Comparison of ENCODE assay signal across 8 cellular contexts in genomic region chr9:132354645-132355355, GRCh38. TPM values are rescaled to one million over a fixed set of nuclear protein-coding genes. Genes with fewer than 3 reads are reported as not detected.
DNase-seq lines count a peak whose midpoint lies in the region; ATAC-seq and TF ChIP-seq lines count a peak whose summit lies in the region.

Gene SETX (minus strand): TSS chr9:132354986. CDS start chr9:132349428, 5,558 bp downstream.

- no peak within 1 kb of the TSS for H4K5ac ChIP-seq in H9 (ENCODE audit: insufficient read length, low read depth, low read length)

- H3K79me2 ChIP-seq in H9 (ENCODE audit: insufficient read depth, low read length), result peaks cover 4% of the 10 kb centered on the region; the same call in 1 of the 2 replicates

- no peak within 1 kb of the TSS for H2BK20ac ChIP-seq in H9 (ENCODE audit: low read depth, low read length, poor library complexity, severe bottlenecking)

- H4K8ac ChIP-seq in H9 (replicated peaks; ENCODE audit: insufficient read length, low read depth, low read length), result no peak within 1 kb of the TSS

- peaks cover 14 to 37% (median 24%) of the 10 kb centered on the region in 3 experiments; a peak in 6 of 7 replicates for H3K36me3 Mint-ChIP-seq in H9 (ENCODE audit: insufficient read depth in 1 of 3, low read depth in 3 of 3)
- peaks cover 13% of the 10 kb centered on the region for H3K36me3 Mint-ChIP-seq in natural killer cell

- H2BK15ac ChIP-seq in H9 (ENCODE audit: low read depth, low read length), result peak within 1 kb of the TSS; percentile 87; the same call in 1 of the 2 replicates

- ATAC-seq in natural killer cell, result peak; percentile 81 to 92 (median 85)

- no peaks in the 10 kb centered on the region for H3K27me3 ChIP-seq in H9 (ENCODE audit: insufficient read depth, low read length)

- H3K4me1 Mint-ChIP-seq in H9 (peaks cover 13 to 15% of the 10 kb centered on the region in 2 experiments), natural killer cell (peaks cover 36 to 45% of the 10 kb centered on the region in 2 donors)

- H2AFZ ChIP-seq in H9 (ENCODE audit: low read length), result peak within 1 kb of the TSS; percentile 36

- H3K56ac ChIP-seq in H9 (ENCODE audit: insufficient read length, low read depth, low read length), result no peak within 1 kb of the TSS

- intact Hi-C loops in natural killer cell (cut with micrococcal nuclease), result loop anchor here (10.0 kb wide), 3 partner anchors 50 to 1120 kb away; partner anchors contain the start of gene TTF1

- H3K9ac ChIP-seq in ES-I3 (ENCODE audit: low read depth, low read length), result peak within 1 kb of the TSS; percentile 90
- peak within 1 kb of the TSS; percentile 99 for H3K9ac ChIP-seq in H9 (ENCODE audit: extremely low read depth, insufficient read length, low read length)

- H3K9me3 ChIP-seq in ES-I3 (ENCODE audit: control insufficient read depth, insufficient read depth, low read length) (no peaks in the 10 kb centered on the region), H9 (ENCODE audit: control insufficient read depth, low read depth, low read length) (no peaks in the 10 kb centered on the region)

- peak within 1 kb of the TSS; percentile 99 for H3K14ac ChIP-seq in H9 (ENCODE audit: insufficient read depth, low read length)

- no peak within 1 kb of the TSS; the same call in 1 of the 2 replicates for H3K4ac ChIP-seq in H9 (ENCODE audit: low read depth, low read length)

- H4K91ac ChIP-seq in H9 (ENCODE audit: insufficient read length, low read depth, low read length), result no peak within 1 kb of the TSS

- H4K20me1 ChIP-seq in H9 (ENCODE audit: control insufficient read depth, insufficient read depth, insufficient read length), result no peaks in the 10 kb centered on the region

- H2AK5ac ChIP-seq in H9 (ENCODE audit: insufficient read length, low read length), result no peak within 1 kb of the TSS

- peak within 1 kb of the TSS; percentile 94 to 97 for H3K4me3 Mint-ChIP-seq in H9
- H3K4me3 Mint-ChIP-seq in natural killer cell, result peak within 1 kb of the TSS; percentile 96

- peak within 1 kb of the TSS; percentile 62 for H3K4me2 ChIP-seq in H9 (ENCODE audit: insufficient read depth, insufficient read length, low read length)

- WGBS in H9 (ENCODE audit: extremely low coverage, insufficient read length, low lambda C conversion rate), result no CpG with 5 or more reads among the region's 82 CpGs

- peaks cover 31% of the 10 kb centered on the region for H3K36me3 ChIP-seq in ES-I3 (ENCODE audit: insufficient read depth, low read length)

- H3K23me2 ChIP-seq in H9 (ENCODE audit: insufficient read length, low read depth, low read length, poor library complexity, severe bottlenecking), result peaks cover 5% of the 10 kb centered on the region

- DNase-seq in H9 (peak; percentile 98), M059J (ENCODE audit: low read depth) (peak; percentile 96), fibroblast of peridontal ligament (ENCODE audit: extremely low read depth) (peak; percentile 92), natural killer cell (peak; percentile 92)
- peak; percentile 98 for DNase-seq in activated T-helper 9 cell treated with anti-CD3 and anti-CD28 coated beads, Interleukin-2, amount 50 U/mL, for 16 hours (ENCODE audit: low read depth)
- peak; percentile 82 to 91 (median 90) for DNase-seq in stimulated activated naive CD4-positive, alpha-beta T cell (lab: John Stamatoyannopoulos, UW)

- H2BK12ac ChIP-seq in H9 (ENCODE audit: insufficient read length, low read depth, low read length), result no peak within 1 kb of the TSS

- peaks cover 10% of the 10 kb centered on the region; the same call in 1 of the 2 replicates for H3K4me1 ChIP-seq in ES-I3 (ENCODE audit: insufficient read depth, low read length)
- no peaks in the 10 kb centered on the region for H3K4me1 ChIP-seq in H9 (ENCODE audit: insufficient read depth, low read length)

- peak within 1 kb of the TSS; percentile 97 for H3K18ac ChIP-seq in H9 (ENCODE audit: insufficient read length, low read depth, low read length)

- TF ChIP-seq CTCF in H9 (conservative IDR thresholded peaks at IDR 0.05), result no peak
- TF ChIP-seq CTCF in natural killer cell (IDR thresholded peaks at IDR 0.05), result no peak

- H3K27ac ChIP-seq in H9 (ENCODE audit: insufficient read length, low read depth, low read length), result peak within 1 kb of the TSS; percentile 66

- H3K27ac Mint-ChIP-seq in H9 (peak within 1 kb of the TSS; percentile 97 to 99 (median 98)), natural killer cell (peak within 1 kb of the TSS; percentile 77 to 96)

- no peak within 1 kb of the TSS for H2BK5ac ChIP-seq in H9 (ENCODE audit: insufficient read length, low read length)

- H3K79me1 ChIP-seq in H9 (ENCODE audit: insufficient read depth, low read depth, low read length, poor library complexity, severe bottlenecking), result no peaks in the 10 kb centered on the region

- H3T11ph ChIP-seq in H9 (ENCODE audit: low read length), result peak within 1 kb of the TSS; percentile 29

- H3K9me3 Mint-ChIP-seq in H9 (no peaks in the 10 kb centered on the region; a peak in 1 of 5 replicates), natural killer cell (no peaks in the 10 kb centered on the region)

- H3K23ac ChIP-seq in H9 (ENCODE audit: insufficient read length, low read depth, low read length), result no peak within 1 kb of the TSS

- TF ChIP-seq POLR2A in Raji (IDR thresholded peaks at IDR 0.05; ENCODE audit: insufficient read depth, low read depth, low read length), result peak; percentile 90

- H3K27me3 Mint-ChIP-seq in H9 (ENCODE audit: low read depth) (no peaks in the 10 kb centered on the region), natural killer cell (ENCODE audit: low read depth in 2 of 2) (no peaks in the 10 kb centered on the region)

- no peak within 1 kb of the TSS for H2BK120ac ChIP-seq in H9 (ENCODE audit: low read depth, low read length, poor library complexity, severe bottlenecking)

RNA-seq across cellular contexts. Expression of gene SETX, which starts in this region (rescaled TPM):
- total RNA-seq in H9 (2021) (43.1 and 44.3 TPM in 2 replicates), natural killer cell (100 to 1,000 TPM in 1 of 3 donors, 10 to 100 TPM in 2; 85.3 to 109 (median 97.7) TPM)
- total RNA-seq in M059J (2014; rRNA removed; shearing (Covaris generic)), result 21.9 and 31.3 TPM in 2 replicates

Comparison
In these comparisons a context has a peak if more than half of its experiments do, and no peak if none do; other contexts are left out.
1. Peak in every context shown above with its lines: DNase-seq, ATAC-seq and H3K27ac ChIP-seq.